29 cellular contexts compared by ENCODE assay signal in the genomic region with DNA sequence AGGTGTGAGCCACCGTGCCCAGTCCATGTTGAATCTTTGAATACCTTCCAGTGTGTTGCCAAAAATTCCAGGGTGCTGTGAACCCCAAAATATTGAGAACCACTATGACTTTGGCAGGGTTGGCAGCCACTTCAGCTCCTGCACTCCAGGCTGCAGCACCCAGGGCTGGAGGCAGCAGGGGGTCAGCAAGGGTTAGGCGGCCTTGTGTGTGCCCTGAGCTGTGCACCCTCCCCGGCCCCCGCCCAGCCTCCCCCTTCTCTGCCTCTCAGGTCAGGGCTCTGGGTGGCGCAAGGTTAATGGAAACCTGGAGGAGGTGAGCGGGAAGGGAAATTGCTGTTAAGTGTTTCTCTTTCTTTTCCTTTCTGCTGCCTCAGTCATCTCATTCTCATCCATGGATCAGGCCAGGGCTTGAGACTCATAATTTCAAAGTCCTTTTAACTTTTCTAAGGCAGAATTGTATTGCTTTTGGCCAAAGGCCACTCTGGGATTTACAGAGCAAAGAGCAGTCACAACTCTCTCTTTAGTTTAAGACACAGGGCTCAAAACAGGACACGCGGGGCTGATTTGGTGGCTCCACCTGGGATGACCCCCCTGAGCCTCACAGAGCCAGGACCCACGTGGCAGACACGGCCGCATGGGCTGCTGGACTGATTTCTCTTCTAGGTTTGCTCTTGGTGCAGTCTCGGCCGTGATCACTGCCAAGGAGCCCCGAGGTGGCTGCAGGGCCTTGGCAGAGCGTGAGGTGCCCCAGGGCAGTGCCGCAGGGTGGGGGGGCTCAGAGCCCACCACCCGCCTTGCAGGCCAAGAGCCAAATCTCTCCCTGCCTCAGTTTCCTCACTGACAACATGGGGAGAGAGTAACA.
"Had no signal": no experiment of that assay in that cellular context is flagged by ENCODE, and none has a peak within 500 bp of the region (broad histone marks: within the 10 kb centered on the region; RNA-seq: fewer than 3 reads in every experiment).

No MANE protein-coding gene starts in this region.

- H3K4me1 Mint-ChIP-seq: naive B cell; natural killer cell; stimulated activated memory B cell treated with anti-CD40 and anti-IgM and Interleukin-4, amounts not matched to agents 10 μg/mL and 1 μg/mL and 100 μg/mL, for 72 hours; stimulated activated naive CD8-positive, alpha-beta T cell treated with anti-CD3 and anti-CD28 coated beads, Interleukin-15, amount 100 ng/mL, for 72 hours had no signal

- H3K36me3 Mint-ChIP-seq: mesothelial cell of epicardium; naive B cell; natural killer cell; stimulated activated memory B cell treated with anti-CD40 and anti-IgM and Interleukin-4, amounts not matched to agents 10 μg/mL and 1 μg/mL and 100 μg/mL, for 72 hours; type B pancreatic cell had no signal

- H3K4me1 ChIP-seq: heart right ventricle, left lung, pancreas, prostate gland, sigmoid colon, uterus had no signal

- H3K4me3 Mint-ChIP-seq: mesothelial cell of epicardium; naive B cell; natural killer cell; nephron progenitor cell; stimulated activated memory B cell treated with anti-CD40 and anti-IgM and Interleukin-4, amounts not matched to agents 10 μg/mL and 1 μg/mL and 100 μg/mL, for 72 hours; stimulated activated naive CD8-positive, alpha-beta T cell treated with anti-CD3 and anti-CD28 coated beads, Interleukin-15, amount 100 ng/mL, for 72 hours; type B pancreatic cell had no signal

- H2AFZ ChIP-seq: hepatocyte had no signal

- H3K4me2 ChIP-seq: hepatocyte had no signal

- H3K27ac Mint-ChIP-seq: mesothelial cell of epicardium; naive B cell; natural killer cell; nephron progenitor cell; stimulated activated memory B cell treated with anti-CD40 and anti-IgM and Interleukin-4, amounts not matched to agents 10 μg/mL and 1 μg/mL and 100 μg/mL, for 72 hours; type B pancreatic cell had no signal

- FAIRE-seq: pancreas, small intestine had no signal

- H3K4me3 ChIP-seq: heart right ventricle, hepatocyte, left lung, lung, pancreas, prostate gland, sigmoid colon, tibial nerve, uterus had no signal

- H3K9me3 ChIP-seq: heart right ventricle, left lung, pancreas, prostate gland, sigmoid colon, tibial nerve, uterus had no signal

- H3K27ac ChIP-seq: heart right ventricle, hepatocyte, left lung, pancreas, prostate gland, sigmoid colon, tibial nerve, uterus had no signal

- H3K27me3 ChIP-seq: hepatocyte, pancreas, uterus had no signal

- H3K36me3 ChIP-seq: heart right ventricle, left lung, pancreas, prostate gland, sigmoid colon, tibial nerve, uterus had no signal

- H3K9me3 Mint-ChIP-seq: mesothelial cell of epicardium; natural killer cell; nephron progenitor cell; stimulated activated memory B cell treated with anti-CD40 and anti-IgM and Interleukin-4, amounts not matched to agents 10 μg/mL and 1 μg/mL and 100 μg/mL, for 72 hours; stimulated activated naive CD8-positive, alpha-beta T cell treated with anti-CD3 and anti-CD28 coated beads, Interleukin-15, amount 100 ng/mL, for 72 hours; type B pancreatic cell had no signal

- H3K79me2 ChIP-seq: hepatocyte had no signal

- DNase-seq: heart right ventricle; islet precursor cell; left lung; mesendoderm; naive B cell; natural killer cell; nephron progenitor cell; nucleus accumbens; pancreas; posterior cingulate gyrus; retina; right cardiac atrium; sigmoid colon; small intestine; stimulated activated CD4-positive, alpha-beta T cell treated with anti-CD3 and anti-CD28 coated beads, Interleukin-1b, Interleukin-23, amount 100 ng/mL, for 48 hours; stimulated activated CD4-positive, alpha-beta T cell treated with anti-CD3 and anti-CD28 coated beads, Interleukin-2, amount 100 ng/mL, for 48 hours; stimulated activated CD4-positive, alpha-beta T cell treated with anti-CD3 and anti-CD28 coated beads, Interleukin-4, amount 100 ng/mL, for 4 hours; stimulated activated CD8-positive, alpha-beta memory T cell treated with anti-CD3 and anti-CD28 coated beads, Interleukin-4, amount 100 ng/mL, for 48 hours; stimulated activated naive CD4-positive, alpha-beta T cell treated with Interleukin-2 at 50 U/mL for 16 hours; stimulated activated naive CD8-positive, alpha-beta T cell treated with anti-CD3 and anti-CD28 coated beads, Interleukin-15, amount 100 ng/mL, for 72 hours; substantia nigra; uterus had no signal
